Comparison of ENCODE assay signal across 21 cellular contexts in genomic region chr16:81279375-81279774, GRCh38. TPM values are rescaled to one million over a fixed set of nuclear protein-coding genes. Genes with fewer than 3 reads are reported as not detected.
A peak's percentile ranks its signal among the peaks of the same experiment; 100 is the strongest.
DNase-seq lines count a peak whose midpoint lies in the region; ATAC-seq, FAIRE-seq and TF ChIP-seq lines count a peak whose summit lies in the region.
"Had no signal": no experiment of that assay in that cellular context is flagged by ENCODE, and none has a peak within 500 bp of the region (broad histone marks: within the 10 kb centered on the region; RNA-seq: fewer than 3 reads in every experiment).

No MANE protein-coding gene starts in this region.

- H3K36me3 ChIP-seq in tibial artery: no peaks in the 10 kb centered on the region
- H3K36me3 ChIP-seq in gastroesophageal sphincter: no peaks in the 10 kb centered on the region
- H3K36me3 ChIP-seq: prostate gland, spleen had no signal

- no peak for TF ChIP-seq CTCF in cardiac fibroblast (IDR thresholded peaks at IDR 0.05; ENCODE audit: low read depth, low read length)
- TF ChIP-seq CTCF in foreskin keratinocyte (conservative IDR thresholded peaks at IDR 0.05): no peak
- no peak for TF ChIP-seq CTCF in tibial artery (IDR thresholded peaks at IDR 0.05)
- TF ChIP-seq CTCF in gastroesophageal sphincter (IDR thresholded peaks at IDR 0.05): no peak

- H3K27ac ChIP-seq in foreskin keratinocyte: no peak overlapping the region
- no peak overlapping the region for H3K27ac ChIP-seq in tibial artery
- H3K27ac ChIP-seq in gastroesophageal sphincter: no peak overlapping the region
- H3K27ac ChIP-seq: KMS-11, prostate gland, spleen had no signal

- no peak overlapping the region for H3K4me3 ChIP-seq in cardiac fibroblast (replicated peaks in 1 of 2; ENCODE audit: low read depth in 2 of 2, low read length in 2 of 2)
- no peak overlapping the region for H3K4me3 ChIP-seq in tibial artery
- H3K4me3 ChIP-seq in gastroesophageal sphincter: no peak overlapping the region
- H3K4me3 ChIP-seq: prostate gland, spleen had no signal

- intact Hi-C loops in tibial artery (cut with DNase I; ENCODE audit: low total_unique reads): no loop called here

- H3K4me1 ChIP-seq in foreskin keratinocyte (peaks cover 3% of the 10 kb centered on the region), tibial artery (no peaks in the 10 kb centered on the region), gastroesophageal sphincter (no peaks in the 10 kb centered on the region)
- H3K4me1 ChIP-seq: prostate gland, spleen had no signal

- H3K9me3 ChIP-seq in tibial artery (no peaks in the 10 kb centered on the region), gastroesophageal sphincter (no peaks in the 10 kb centered on the region)
- H3K9me3 ChIP-seq: prostate gland, spleen had no signal

- TF ChIP-seq EP300 in gastroesophageal sphincter (IDR thresholded peaks at IDR 0.05): no peak

- TF ChIP-seq POLR2A in H54 (IDR thresholded peaks at IDR 0.05; ENCODE audit: low read depth, low read length): no peak
- TF ChIP-seq POLR2A in gastroesophageal sphincter (IDR thresholded peaks at IDR 0.05): no peak

- FAIRE-seq in H54 (lab: Jason Lieb, UNC): no peak
- no peak for FAIRE-seq in RCC 7860 (lab: Jason Lieb, UNC)

- H3K27me3 ChIP-seq in foreskin keratinocyte (no peaks in the 10 kb centered on the region), tibial artery (peaks cover 0 to 4% of the 10 kb centered on the region in 2 donors), gastroesophageal sphincter (peaks cover 4% of the 10 kb centered on the region)
- H3K27me3 ChIP-seq: spleen had no signal

- 42 to 51% methylated on average over 4 of the region's 4 CpGs for WGBS in gastroesophageal sphincter (ENCODE audit: low coverage in 1 of 2), 2 donors

- peak; percentile 59 for ATAC-seq in foreskin keratinocyte
- ATAC-seq in GM21423 (IDR thresholded peaks at IDR 0.05; ENCODE audit: unreplicated experiment): no peak
- ATAC-seq in gastroesophageal sphincter: no peak

- DNase-seq in H54 (ENCODE audit: insufficient read length, low spot score) (peak; percentile 17), NOMO-1 treated with DMSO at 0.1 percent for 48 hours (lab: John Stamatoyannopoulos, UW; ENCODE audit: unreplicated experiment) (peak; percentile 89), cardiac fibroblast (ENCODE audit: low read depth in 2 of 2) (peak; percentile 41 to 86), foreskin keratinocyte (peak in 1 of 2 donors; percentile 72), tibial artery (no peak), RCC 7860 (ENCODE audit: low spot score) (no peak)
- DNase-seq: activated B cell treated with CpG ODN at 0.5 μM for 24 hours; activated CD4-positive, alpha-beta memory T cell treated with anti-CD3 and anti-CD28 coated beads, Interleukin-2, amount 10 ng/mL, durations not matched to agents 7 days and 5 days; activated naive CD4-positive, alpha-beta T cell treated with anti-CD3 and anti-CD28 coated beads, Interleukin-2, amount 50 U/mL, for 16 hours; activated T-cell treated with anti-CD3 and anti-CD28 coated beads, Interleukin-2, amount 50 U/mL, for 24 hours; COR-L47; mesendoderm; NCI-H69; nephron progenitor cell; spleen; substantia nigra had no signal

RNA-seq across cellular contexts. Expression of gene GAN, which starts 35.4 kb away (rescaled TPM):
- total RNA-seq in foreskin keratinocyte (6.4 and 6.6 TPM in 2 replicates), gastroesophageal sphincter (10 to 100 TPM; 12.9 to 15.7 (median 14.0) TPM)
- polyA plus RNA-seq in foreskin keratinocyte: 0.62 and 0.78 TPM in 2 replicates

RNA-seq across cellular contexts. Expression of gene BCO1, which starts 40.9 kb away (rescaled TPM):
- total RNA-seq in foreskin keratinocyte (not detected in 2 replicates), gastroesophageal sphincter (under 1 TPM in 2 of 4 donors, not detected in 2; 0.12 to 0.27 TPM)
- not detected in 2 replicates for polyA plus RNA-seq in foreskin keratinocyte
- total RNA-seq: activated B cell treated with CpG ODN at 0.5 μM for 24 hours; activated CD4-positive, alpha-beta memory T cell treated with anti-CD3 and anti-CD28 coated beads, Interleukin-2, amount 10 ng/mL, durations not matched to agents 7 days and 5 days; RPMI7951; spleen had no signal
- polyA plus RNA-seq: spleen had no signal

Comparison
In these comparisons a context has a peak if more than half of its experiments do, and no peak if none do; other contexts are left out.
1. DNase-seq: peak in H54 (single experiment), NOMO-1 treated with DMSO at 0.1 percent for 48 hours (single experiment) and cardiac fibroblast (2 of 2); none in tibial artery (0 of 2) and RCC 7860 (single experiment).